ENCODE assay signal across 8 cellular contexts in genomic region chr10:91220954-91221696, GRCh38. TPM values are rescaled to one million over a fixed set of nuclear protein-coding genes. Genes with fewer than 3 reads are reported as not detected.
DNase-seq lines count a peak whose midpoint lies in the region; ATAC-seq and TF ChIP-seq lines count a peak whose summit lies in the region.

No MANE protein-coding gene starts in this region.

- peak overlapping the region; percentile 87 to 91 for H3K27ac ChIP-seq in tibial artery

- H3K27me3 ChIP-seq in BJ (ENCODE audit: control insufficient read depth, insufficient read depth, low read length), result no peaks in the 10 kb centered on the region
- H3K27me3 ChIP-seq in mononuclear cell (ENCODE audit: insufficient read depth, low read length), result no peaks in the 10 kb centered on the region
- no peaks in the 10 kb centered on the region for H3K27me3 ChIP-seq in tibial artery

- DNase-seq in BJ (ENCODE audit: low read depth) (no peak), T-helper 2 cell (peak in 3 of 5 experiments; percentile 11 to 47 (median 12)), epidermal melanocyte (ENCODE audit: insufficient read length, low spot score) (peak; percentile 30), tibial artery (peak in 1 of 2 donors; percentile 66), midbrain (lab: John Stamatoyannopoulos, UW) (no peak)

- POLR2A ChIA-PET in BJ (lab: Charles Lee), result no interaction called here

- no peaks in the 10 kb centered on the region for H3K9me3 ChIP-seq in mononuclear cell (ENCODE audit: low read depth, low read length)
- H3K9me3 ChIP-seq in tibial artery, result no peaks in the 10 kb centered on the region

- TF ChIP-seq CTCF in BJ (IDR thresholded peaks at IDR 0.05; ENCODE audit: insufficient read depth, low read depth, low read length) (no peak), tibial artery (IDR thresholded peaks at IDR 0.05) (no peak)

- intact Hi-C loops in tibial artery (cut with DNase I; ENCODE audit: low total_unique reads), result loop anchor here (10.0 kb wide), 1 partner anchor 56 kb away; no protein-coding TSS in a partner anchor

- peak overlapping the region; percentile 70 for H3K4me3 ChIP-seq in BJ (ENCODE audit: low read depth, low read length)
- peak overlapping the region; percentile 91 for H3K4me3 ChIP-seq in mononuclear cell (ENCODE audit: low read length)
- H3K4me3 ChIP-seq in tibial artery, result peak overlapping the region; percentile 89 to 92

- H3K36me3 ChIP-seq in BJ (ENCODE audit: control insufficient read depth, insufficient read depth, low read length), result no peaks in the 10 kb centered on the region
- no peaks in the 10 kb centered on the region for H3K36me3 ChIP-seq in tibial artery

- CTCF ChIA-PET in BJ (lab: Yijun Ruan, JAX), result interaction anchor here (1.2 kb wide), 1 partner anchor 31 kb away, joined by 3 read pairs; no protein-coding TSS in a partner anchor

- H3K4me1 ChIP-seq in mononuclear cell (ENCODE audit: insufficient read depth, low read length) (peaks cover 32% of the 10 kb centered on the region), tibial artery (peaks cover 0 to 68% (median 28%) of the 10 kb centered on the region in 4 donors)

- ATAC-seq in GM19035 (IDR thresholded peaks at IDR 0.05; ENCODE audit: unreplicated experiment) (peak; percentile 40), HG03196 (IDR thresholded peaks at IDR 0.05; ENCODE audit: unreplicated experiment) (peak; percentile 27)

RNA-seq across cellular contexts. Expression of gene PCGF5, which starts 0.7 kb away (rescaled TPM):
- polyA plus RNA-seq in BJ (2011; rRNA removed), result 10.7 and 18.9 TPM in 2 replicates
- polyA minus RNA-seq in BJ (2011; rRNA and poly(A)+ RNA removed), result 16.8 and 20.4 TPM in 2 replicates
- total RNA-seq in mononuclear cell, result 106 TPM

Comparison
In these comparisons a context has a peak if more than half of its experiments do, and no peak if none do; other contexts are left out.
1. DNase-seq: peak in T-helper 2 cell (3 of 5) and epidermal melanocyte (single experiment); none in BJ (single experiment) and midbrain (single experiment).
2. Peak in every context shown above with its lines, with median percentiles within 50 percentile points of each other: H3K4me3 ChIP-seq.